ENCODE assay signal across 11 cellular contexts in the genomic region with DNA sequence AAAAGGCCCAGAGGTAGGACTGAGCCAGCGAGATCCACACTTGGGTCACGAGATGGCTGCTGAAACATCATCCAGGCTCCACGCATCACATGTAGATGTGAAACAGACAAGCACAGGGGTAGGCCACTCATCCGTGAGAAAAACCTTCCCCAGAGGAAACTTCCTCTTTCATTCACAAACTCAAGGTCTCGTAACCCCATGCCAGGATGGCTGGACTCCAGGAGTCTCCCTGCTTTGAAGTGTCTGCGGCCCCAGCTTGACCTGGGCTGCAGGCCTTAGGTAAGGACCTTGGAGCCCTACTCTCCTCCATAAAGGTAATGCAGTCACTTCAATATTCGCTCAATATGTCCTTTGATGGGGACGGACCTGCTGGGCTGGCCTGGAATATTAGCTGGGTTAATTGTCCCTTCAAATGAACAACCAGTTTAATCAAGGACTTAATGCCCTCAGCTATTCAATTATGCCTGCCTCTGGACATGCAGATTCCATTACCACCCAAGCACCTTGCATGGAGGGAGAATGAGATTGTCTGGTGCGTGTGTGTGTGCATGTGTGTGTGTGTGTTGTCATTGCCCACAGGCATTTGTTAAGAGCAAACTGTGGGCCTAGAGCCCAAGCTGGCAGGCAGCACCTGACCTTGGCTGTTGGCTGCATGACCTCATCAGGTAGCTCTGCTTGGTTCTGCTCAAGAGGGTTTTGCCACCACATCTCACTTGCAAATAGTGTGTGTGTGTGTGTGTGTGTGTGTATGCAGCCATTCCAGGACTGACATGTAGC.
DNase-seq lines count a peak whose midpoint lies in the region; ATAC-seq and TF ChIP-seq lines count a peak whose summit lies in the region.
"Had no signal": no experiment of that assay in that cellular context is flagged by ENCODE, and none has a peak within 500 bp of the region (broad histone marks: within the 10 kb centered on the region; RNA-seq: fewer than 3 reads in every experiment).

No MANE protein-coding gene starts in this region.

- peak; percentile 36 for DNase-seq in activated CD8-positive, alpha-beta memory T cell treated with anti-CD3 and anti-CD28 coated beads, Interleukin-2, amount 50 U/mL, for 48 hours
- no peak for DNase-seq in activated CD8-positive, alpha-beta memory T cell treated with anti-CD3 and anti-CD28 coated beads, Interleukin-2, amount 50 U/mL, for 4 hours
- DNase-seq in NCI-H69 (lab: John Stamatoyannopoulos, UW) (peak; percentile 22), germinal center (ENCODE audit: low spot score) (peak; percentile 78), renal cortical epithelial cell (ENCODE audit: low read depth) (peak; percentile 80), natural killer cell (no peak), NCI-H446 treated with DMSO at 0.1 percent for 48 hours (lab: John Stamatoyannopoulos, UW) (no peak)
- DNase-seq: activated CD4-positive, alpha-beta T cell treated with anti-CD3 and anti-CD28 coated beads, Interleukin-2, amount 50 U/mL, for 1 hour; KBM-7 had no signal

- intact Hi-C loops in natural killer cell (cut with micrococcal nuclease) = no loop called here

- H3K27me3 Mint-ChIP-seq in natural killer cell (ENCODE audit: low read depth in 2 of 2) = peaks cover 29 to 45% of the 10 kb centered on the region in 2 donors
- H3K27me3 Mint-ChIP-seq: activated naive CD4-positive, alpha-beta T cell treated with anti-CD3 and anti-CD28 coated beads, Interleukin-2, amount 50 U/mL, for 24 hours had no signal

- H3K27ac Mint-ChIP-seq in natural killer cell = no peak overlapping the region
- H3K27ac Mint-ChIP-seq: activated naive CD4-positive, alpha-beta T cell treated with anti-CD3 and anti-CD28 coated beads, Interleukin-2, amount 50 U/mL, for 24 hours had no signal

- H3K9me3 Mint-ChIP-seq in natural killer cell = peaks cover 0 to 4% of the 10 kb centered on the region in 2 donors
- H3K9me3 Mint-ChIP-seq: activated naive CD4-positive, alpha-beta T cell treated with anti-CD3 and anti-CD28 coated beads, Interleukin-2, amount 50 U/mL, for 24 hours had no signal

- H3K4me3 Mint-ChIP-seq in natural killer cell = no peak overlapping the region
- H3K4me3 Mint-ChIP-seq: activated naive CD4-positive, alpha-beta T cell treated with anti-CD3 and anti-CD28 coated beads, Interleukin-2, amount 50 U/mL, for 24 hours had no signal

- ATAC-seq in natural killer cell (no peak), GM19452 (IDR thresholded peaks at IDR 0.05; ENCODE audit: unreplicated experiment) (no peak)

- peaks cover 0 to 6% of the 10 kb centered on the region in 2 donors for H3K4me1 Mint-ChIP-seq in natural killer cell
- H3K4me1 Mint-ChIP-seq: activated naive CD4-positive, alpha-beta T cell treated with anti-CD3 and anti-CD28 coated beads, Interleukin-2, amount 50 U/mL, for 24 hours had no signal

- H3K36me3 Mint-ChIP-seq in natural killer cell = no peaks in the 10 kb centered on the region
- H3K36me3 Mint-ChIP-seq: activated naive CD4-positive, alpha-beta T cell treated with anti-CD3 and anti-CD28 coated beads, Interleukin-2, amount 50 U/mL, for 24 hours had no signal

- no peak for TF ChIP-seq CTCF in natural killer cell (IDR thresholded peaks at IDR 0.05)

Comparison
In these comparisons a context has a peak if more than half of its experiments do, and no peak if none do; other contexts are left out.
1. DNase-seq: peak in activated CD8-positive, alpha-beta memory T cell treated with anti-CD3 and anti-CD28 coated beads, Interleukin-2, amount 50 U/mL, for 48 hours (single experiment), NCI-H69 (single experiment), germinal center (single experiment) and renal cortical epithelial cell (single experiment); none in activated CD8-positive, alpha-beta memory T cell treated with anti-CD3 and anti-CD28 coated beads, Interleukin-2, amount 50 U/mL, for 4 hours (single experiment), natural killer cell (single experiment) and NCI-H446 treated with DMSO at 0.1 percent for 48 hours (single experiment).